In the genomic region with DNA sequence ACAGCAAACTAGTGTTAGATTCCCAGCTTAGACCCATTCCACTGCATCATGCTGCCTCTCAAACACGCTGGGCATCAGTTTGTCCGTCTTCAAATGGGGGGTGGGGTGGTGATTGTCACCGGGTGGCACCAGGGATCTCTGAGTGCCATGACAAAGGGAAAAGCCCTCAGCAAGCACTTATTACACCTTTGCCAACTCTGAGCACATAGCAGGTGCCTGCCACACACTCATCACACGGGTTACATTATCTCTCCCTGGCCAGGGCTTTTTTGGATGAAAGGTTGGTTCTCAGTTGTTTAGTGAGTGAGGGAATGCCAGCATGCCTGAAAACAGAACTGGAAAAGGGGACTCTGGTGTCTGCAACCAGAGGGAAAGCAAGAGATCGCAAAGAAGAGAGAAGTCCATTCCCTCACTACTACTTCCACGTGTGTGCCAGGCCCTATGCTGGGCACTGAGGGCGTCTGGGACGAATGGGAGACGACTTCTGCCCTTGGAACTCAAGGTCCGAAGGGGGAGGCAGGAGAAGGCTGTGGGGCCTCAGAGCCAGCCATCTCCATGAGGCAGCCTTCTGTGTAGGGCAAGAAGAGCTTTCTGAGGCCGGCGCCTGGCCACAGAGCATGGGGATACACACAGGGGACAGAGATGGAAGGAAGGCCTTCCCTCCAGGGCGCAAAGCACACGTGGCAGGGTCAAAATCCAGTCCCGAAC, we compare ENCODE assay signal across 1 cellular context.
TF ChIP-seq lines count a peak whose summit lies in the region.

No MANE protein-coding gene starts in this region.

TF ChIP-seq in H1, 55 proteins besides CTCF, POLR2A, EP300 and RAD21:
- TF ChIP-seq SUZ12 (IDR thresholded peaks at IDR 0.05; ENCODE audit: low read length) (peak; percentile 61), EZH2 (IDR thresholded peaks at IDR 0.05; ENCODE audit: low read depth, low read length, severe bottlenecking) (peak; percentile 44), RFX5 (IDR thresholded peaks at IDR 0.05; ENCODE audit: borderline replicate concordance, low read depth, low read length) (no peak), RNF2 (IDR thresholded peaks at IDR 0.05; ENCODE audit: borderline replicate concordance, low read depth, low read length, missing control alignments, poor library complexity, severe bottlenecking) (peak; percentile 43), KDM1A (IDR thresholded peaks at IDR 0.05; ENCODE audit: borderline replicate concordance, low read length) (no peak)
TF ChIP-seq in H1: peak in this region for 3.
